Comparison of ENCODE assay signal across 8 cellular contexts in the genomic region with DNA sequence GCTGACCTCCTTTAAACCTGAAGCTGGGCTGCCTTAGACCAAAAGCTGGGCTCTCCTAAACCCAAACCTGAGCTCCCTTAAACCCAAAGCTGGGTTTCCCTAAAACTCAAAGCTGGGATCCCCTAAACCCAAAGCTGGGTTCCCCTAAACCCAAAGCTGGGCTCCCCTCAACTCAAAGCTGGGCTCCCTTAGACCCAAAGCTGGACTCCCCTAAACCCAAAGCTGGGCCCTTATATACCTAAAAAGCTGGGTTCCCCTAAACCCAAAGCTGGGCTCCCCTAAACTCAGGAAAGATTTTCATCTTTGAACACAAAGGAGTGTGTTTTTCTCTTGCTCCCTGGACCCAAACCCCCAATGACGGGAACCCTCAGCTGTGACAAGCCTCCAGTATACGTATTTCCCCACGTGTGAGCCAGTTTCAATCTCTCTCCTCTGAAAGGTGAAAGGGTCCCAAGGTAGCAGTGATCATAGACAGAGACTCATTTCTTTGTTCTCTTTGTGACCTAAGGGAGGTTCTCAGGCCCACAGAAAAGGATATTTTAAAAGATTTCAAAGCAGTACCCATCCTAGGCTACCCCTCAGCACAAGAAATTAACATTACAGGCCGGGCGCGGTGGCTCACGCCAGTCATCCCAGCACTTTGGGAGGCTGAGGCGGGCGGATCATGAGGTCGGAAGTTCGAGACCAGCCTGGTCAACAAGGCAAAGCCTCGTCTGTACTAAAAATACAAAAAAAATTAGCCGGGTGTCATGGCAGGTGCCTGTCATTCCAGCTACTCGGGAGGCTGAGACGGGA. TPM values are rescaled to one million over a fixed set of nuclear protein-coding genes. Genes with fewer than 3 reads are reported as not detected.
DNase-seq lines count a peak whose midpoint lies in the region; ATAC-seq and TF ChIP-seq lines count a peak whose summit lies in the region.

No MANE protein-coding gene starts in this region.

- H3K27ac Mint-ChIP-seq in IgD-negative memory B cell: peak overlapping the region; percentile 93 to 98 (median 97)
- peak overlapping the region; percentile 81 to 99 for H3K27ac Mint-ChIP-seq in natural killer cell

- no peaks in the 10 kb centered on the region for H3K36me3 ChIP-seq in mucosa of descending colon (ENCODE audit: low read depth)

- ATAC-seq in GM18858 (IDR thresholded peaks at IDR 0.05; ENCODE audit: unreplicated experiment): peak; percentile 48
- ATAC-seq in GM21786 (IDR thresholded peaks at IDR 0.05; ENCODE audit: unreplicated experiment): peak; percentile 68
- ATAC-seq in natural killer cell: no peak
- ATAC-seq in mucosa of descending colon: no peak

- H3K36me3 Mint-ChIP-seq in IgD-negative memory B cell (peaks cover 8% of the 10 kb centered on the region), natural killer cell (peaks cover 5% of the 10 kb centered on the region)

- H3K4me3 Mint-ChIP-seq in IgD-negative memory B cell (peak overlapping the region; percentile 51 to 86 (median 71)), natural killer cell (peak overlapping the region; percentile 55)

- H3K4me1 ChIP-seq in mucosa of descending colon (ENCODE audit: low read depth): no peaks in the 10 kb centered on the region

- TF ChIP-seq CTCF in natural killer cell (IDR thresholded peaks at IDR 0.05): no peak
- no peak for TF ChIP-seq CTCF in mucosa of descending colon (IDR thresholded peaks at IDR 0.05)

- H3K9me3 Mint-ChIP-seq in IgD-negative memory B cell: peaks cover 2 to 5% (median 2%) of the 10 kb centered on the region in 3 donors
- H3K9me3 Mint-ChIP-seq in natural killer cell: no peaks in the 10 kb centered on the region

- intact Hi-C loops in natural killer cell (cut with micrococcal nuclease) (no loop called here), mucosa of descending colon (cut with DNase I, micrococcal nuclease) (no loop called here)

- H3K4me1 Mint-ChIP-seq in IgD-negative memory B cell: peaks cover 45 to 56% (median 51%) of the 10 kb centered on the region in 3 donors
- peaks cover 59 to 66% of the 10 kb centered on the region in 2 donors for H3K4me1 Mint-ChIP-seq in natural killer cell

- H3K9me3 ChIP-seq in mucosa of descending colon: no peaks in the 10 kb centered on the region

- no peak overlapping the region for H3K4me3 ChIP-seq in mucosa of descending colon

- DNase-seq in natural killer cell (no peak), mucosa of descending colon (no peak), substantia nigra (lab: John Stamatoyannopoulos, UW) (no peak), A172 (ENCODE audit: low spot score) (no peak), DMS153 (lab: John Stamatoyannopoulos, UW) (no peak)

- H3K27ac ChIP-seq in substantia nigra (ENCODE audit: low read depth, low read length, poor library complexity, severe bottlenecking): no peak overlapping the region

- H3K27me3 Mint-ChIP-seq in IgD-negative memory B cell (no peaks in the 10 kb centered on the region), natural killer cell (ENCODE audit: low read depth in 2 of 2) (no peaks in the 10 kb centered on the region)

RNA-seq across cellular contexts. Expression of gene ASMTL, which starts 31.3 kb away (rescaled TPM):
- 50.1 TPM for polyA plus RNA-seq in IgD-negative memory B cell
- total RNA-seq in natural killer cell (10 to 100 TPM; 58.5 to 80.3 (median 66.1) TPM), mucosa of descending colon (10 to 100 TPM; 15.6 to 32.0 (median 18.8) TPM)
- total RNA-seq in A172 (2014; rRNA removed; shearing (Covaris generic)): 3.3 and 4.2 TPM in 2 replicates

RNA-seq across cellular contexts. Expression of gene P2RY8, which starts 52.9 kb away (rescaled TPM):
- polyA plus RNA-seq in IgD-negative memory B cell: 206 TPM
- total RNA-seq in natural killer cell (100 to 1,000 TPM in 2 of 3 donors, 10 to 100 TPM in 1; 73.7 to 114 (median 107) TPM), mucosa of descending colon (1 to 10 TPM in 2 of 3 donors, under 1 TPM in 1; 0.87 to 2.0 (median 2.0) TPM)
- total RNA-seq in A172 (2014; rRNA removed; shearing (Covaris generic)): not detected in 2 replicates

Comparison
In these comparisons a context has a peak if more than half of its experiments do, and no peak if none do; other contexts are left out.
1. ATAC-seq: peak in GM18858 (single experiment) and GM21786 (single experiment); none in natural killer cell (0 of 3) and mucosa of descending colon (single experiment).
2. RNA of gene P2RY8, which starts 52.9 kb away (total RNA-seq): 73.7 to 114 TPM in natural killer cell; 0.87 to 2.0 TPM in mucosa of descending colon and not detected in A172; every median in the first group is over 10 times any median in the second.